Comparison of ENCODE assay signal across 8 cellular contexts in the genomic region with DNA sequence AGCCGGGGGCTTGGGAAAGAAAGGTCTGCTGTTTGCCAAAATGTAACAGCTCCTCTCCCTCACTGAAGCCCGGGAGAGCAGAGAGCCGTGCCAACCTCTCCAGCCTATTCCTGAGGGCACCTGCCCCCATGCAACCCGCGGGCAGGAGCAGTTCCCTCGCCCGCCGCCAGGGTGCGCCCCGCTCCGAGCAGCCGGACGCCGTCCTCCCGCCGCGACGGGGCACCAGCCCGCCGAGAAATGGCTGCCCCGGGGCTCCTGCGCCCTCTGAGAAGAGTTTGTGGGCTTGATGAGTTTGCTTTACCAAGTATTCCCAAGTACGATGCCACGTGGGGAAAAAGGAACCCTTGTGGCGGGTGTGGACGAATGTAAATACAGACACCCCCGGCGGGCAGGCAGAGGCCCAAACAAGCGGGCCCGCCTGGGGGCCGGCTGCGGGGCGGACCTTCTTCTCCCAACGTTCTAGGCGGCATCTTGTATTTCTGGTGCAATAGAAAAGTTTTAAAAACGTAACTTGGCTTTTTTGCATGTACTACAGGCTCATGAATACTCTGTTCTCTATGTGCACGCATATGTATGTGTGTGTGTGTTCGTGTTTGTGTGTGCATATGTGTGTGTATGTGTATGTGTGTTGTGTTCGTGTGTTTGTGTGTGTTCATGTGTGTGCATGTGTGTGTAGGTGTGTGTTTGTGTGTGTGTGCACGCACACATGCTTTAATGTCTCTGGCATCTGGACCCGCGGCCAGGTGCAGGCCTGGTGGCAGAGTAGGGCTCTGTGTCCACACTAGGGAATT.
A peak's percentile ranks its signal among the peaks of the same experiment; 100 is the strongest.
DNase-seq lines count a peak whose midpoint lies in the region; ATAC-seq and TF ChIP-seq lines count a peak whose summit lies in the region.

No MANE protein-coding gene starts in this region.

- WGBS in adrenal gland, 4 donors, result 25 to 36% (median 32%) methylated on average over 30 to 42 of the region's 42 CpGs

- DNase-seq in CD1c-positive myeloid dendritic cell (ENCODE audit: extremely low spot score), result peak; percentile 79
- peak; percentile 26 to 82 (median 66) for DNase-seq in T-cell
- peak; percentile 58 to 83 (median 78) for DNase-seq in adrenal gland
- DNase-seq in hepatic stellate cell (ENCODE audit: low spot score), result peak; percentile 62
- no peak for DNase-seq in DMS153 (lab: John Stamatoyannopoulos, UW)

- TF ChIP-seq POLR2A in adrenal gland (IDR thresholded peaks at IDR 0.05), result no peak

- H3K36me3 ChIP-seq in adrenal gland (replicated peaks in 1 of 2), result no peaks in the 10 kb centered on the region

- ATAC-seq in GM19351 (IDR thresholded peaks at IDR 0.05; ENCODE audit: unreplicated experiment), result peak; percentile 92
- peak; percentile 88 to 94 (median 89) for ATAC-seq in T-cell (replicated peaks in 1 of 4)

- H3K27ac ChIP-seq in adrenal gland (peak overlapping the region in 2 of 5 donors; percentile 83 to 90), skin epidermis (peak overlapping the region in 12 of 21 experiments; percentile 2 to 69 (median 46))

- no peaks in the 10 kb centered on the region for H3K9me3 ChIP-seq in adrenal gland (replicated peaks in 1 of 3)

- no peak overlapping the region for H3K4me3 Mint-ChIP-seq in T-cell

- peak; percentile 88 to 99 (median 98) for TF ChIP-seq CTCF in adrenal gland (IDR thresholded peaks at IDR 0.05)

- CTCF ChIA-PET in T-cell (lab: Charles Lee), result interaction anchor here (0.5 to 3.2 kb wide), 6 partner anchors 19 to 169 kb away, joined by 3 to 10 read pairs (median 6); no protein-coding TSS in a partner anchor

- peak overlapping the region in 1 of 4 donors; percentile 23 for H3K4me3 ChIP-seq in adrenal gland
- H3K4me3 ChIP-seq in skin epidermis, result peak overlapping the region in 1 of 7 experiments; percentile 37

- POLR2A ChIA-PET in T-cell (lab: Charles Lee), result no interaction called here

- H3K4me1 ChIP-seq in adrenal gland (replicated peaks in 1 of 2), result peaks cover 8 to 35% of the 10 kb centered on the region in 2 donors

- intact Hi-C loops in adrenal gland (cut with DNase I), result loop anchor here (2.0 to 5.0 kb wide), 3 partner anchors 72 to 168 kb away; no protein-coding TSS in a partner anchor

- no peaks in the 10 kb centered on the region for H3K4me1 Mint-ChIP-seq in T-cell

- H3K27me3 Mint-ChIP-seq in T-cell, result no peaks in the 10 kb centered on the region

- H3K36me3 Mint-ChIP-seq in T-cell, result no peaks in the 10 kb centered on the region

- no peaks in the 10 kb centered on the region for H3K9me3 Mint-ChIP-seq in T-cell

- no peak overlapping the region for H3K27ac Mint-ChIP-seq in T-cell

- H3K27me3 ChIP-seq in adrenal gland, result no peaks in the 10 kb centered on the region

- TF ChIP-seq RAD21 in Ishikawa (IDR thresholded peaks at IDR 0.05; ENCODE audit: low read depth), result peak; percentile 82

- no peak for TF ChIP-seq EP300 in Ishikawa (IDR thresholded peaks at IDR 0.05; ENCODE audit: borderline replicate concordance)

TF ChIP-seq in Ishikawa, 13 proteins besides CTCF, POLR2A, EP300 and RAD21:
- TF ChIP-seq TCF12 (IDR thresholded peaks at IDR 0.05; ENCODE audit: low read depth) (no peak), YY1 (IDR thresholded peaks at IDR 0.05; ENCODE audit: low read depth) (peak; percentile 80)
